In genomic region chr1:112826217-112826944, GRCh38 we compare ENCODE assay signal across 13 cellular contexts.
"Had no signal": no experiment of that assay in that cellular context is flagged by ENCODE, and none has a peak within 500 bp of the region (broad histone marks: within the 10 kb centered on the region; RNA-seq: fewer than 3 reads in every experiment).

No MANE protein-coding gene starts in this region.

- H3K4me1 ChIP-seq: breast epithelium, foreskin keratinocyte, pancreas, suprapubic skin had no signal

- DNase-seq: activated CD8-positive, alpha-beta memory T cell treated with anti-CD3 and anti-CD28 coated beads, Interleukin-2, amount 50 U/mL, for 4 hours; activated CD8-positive, alpha-beta T cell treated with anti-CD3 and anti-CD28 coated beads for 36 hours; activated naive CD8-positive, alpha-beta T cell treated with anti-CD3 and anti-CD28 coated beads, Interleukin-2, amount 10 ng/mL, durations not matched to agents 7 days and 5 days; activated T-cell treated with anti-CD3 and anti-CD28 coated beads, Interleukin-2, amount 50 U/mL, for 72 hours; anterior cingulate cortex; foreskin keratinocyte; left ventricle myocardium superior; pancreas; stimulated activated CD4-positive, alpha-beta T cell treated with anti-CD3 and anti-CD28 coated beads, Interleukin-4, amount 100 ng/mL, for 1 hour; stimulated activated CD8-positive, alpha-beta memory T cell treated with anti-CD3 and anti-CD28 coated beads, Interleukin-4, amount 100 ng/mL, for 48 hours; stimulated activated naive CD8-positive, alpha-beta T cell treated with anti-CD3 and anti-CD28 coated beads, Interleukin-15, Interleukin-2, amounts not matched to agents 100 U/mL and 50 U/mL, for 24 hours had no signal

- H3K9me3 ChIP-seq: breast epithelium, pancreas, suprapubic skin had no signal

- H3K4me3 ChIP-seq: breast epithelium, pancreas, suprapubic skin had no signal

- H3K36me3 ChIP-seq: breast epithelium, pancreas, suprapubic skin had no signal

- H3K27me3 ChIP-seq: breast epithelium, foreskin keratinocyte, pancreas, suprapubic skin had no signal

- H3K27ac ChIP-seq: breast epithelium, foreskin keratinocyte, pancreas, suprapubic skin had no signal
